In the genomic region with DNA sequence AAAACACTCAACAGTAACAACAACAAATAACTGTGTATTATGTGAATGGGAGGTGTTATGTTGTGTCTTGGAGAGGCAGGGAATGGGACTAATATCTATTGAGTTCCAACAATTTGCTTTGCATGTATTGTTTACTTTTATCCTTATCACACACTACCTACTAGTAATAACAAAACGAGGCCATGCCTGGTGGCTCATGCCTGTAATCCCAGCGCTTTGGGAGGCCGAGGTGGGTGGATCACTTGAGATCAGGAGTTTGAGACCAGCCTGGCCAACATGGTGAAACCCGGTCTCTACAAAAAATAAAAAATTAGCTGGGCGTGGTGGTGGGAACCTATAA, we compare ENCODE assay signal across 8 cellular contexts. TPM values are rescaled to one million over a fixed set of nuclear protein-coding genes. Genes with fewer than 3 reads are reported as not detected.
DNase-seq lines count a peak whose midpoint lies in the region; ATAC-seq, FAIRE-seq and TF ChIP-seq lines count a peak whose summit lies in the region.
"Not testable (repeated sequence)": the region's sequence is repeated elsewhere in the genome, so short reads cannot be mapped to it uniquely, and the experiment has no call there.
"Had no signal": no experiment of that assay in that cellular context is flagged by ENCODE, and none has a peak within 500 bp of the region (broad histone marks: within the 10 kb centered on the region; RNA-seq: fewer than 3 reads in every experiment).

No MANE protein-coding gene starts in this region.

- H3K4me1 ChIP-seq in HCT116 (ENCODE audit: control insufficient read depth in 1 of 2, insufficient read depth in 2 of 2, low read length in 2 of 2) (peaks cover 13 to 19% of the 10 kb centered on the region in 2 experiments; a peak in 3 of 4 replicates), SJSA1 (replicated peaks) (peaks cover 54% of the 10 kb centered on the region), endothelial cell of umbilical vein (ENCODE audit: control insufficient read depth, extremely low read depth, insufficient read depth, low read length) (peaks cover 26% of the 10 kb centered on the region)

- not testable (repeated sequence) for H3K9me3 Mint-ChIP-seq in osteocyte (ENCODE audit: unreplicated experiment)

- H2AFZ ChIP-seq in HCT116 (ENCODE audit: low read depth, low read length, poor library complexity, severe bottlenecking), result peak overlapping the region; percentile 57
- not testable (repeated sequence) for H2AFZ ChIP-seq in endothelial cell of umbilical vein (ENCODE audit: low read depth, low read length)

- H3K9me2 ChIP-seq in HCT116 (ENCODE audit: insufficient read depth), result not testable (repeated sequence)

- H3K27me3 ChIP-seq in HCT116 (ENCODE audit: insufficient read depth, low read length); SJSA1 (replicated peaks); endothelial cell of umbilical vein (ENCODE audit: control insufficient read depth in 2 of 2, insufficient read depth in 2 of 2, low read length in 2 of 2): not testable (repeated sequence)

- H3K9me3 ChIP-seq in HCT116 (ENCODE audit: control insufficient read depth in 1 of 2, insufficient read depth in 1 of 2, low read depth in 1 of 2, low read length in 2 of 2); SJSA1 (replicated peaks); endothelial cell of umbilical vein (replicated peaks; ENCODE audit: control insufficient read depth, insufficient read depth, low read length): not testable (repeated sequence)

- not testable (repeated sequence) for H3K4me3 ChIP-seq in HCT116 (replicated peaks in 1 of 2; ENCODE audit: low read depth in 1 of 2, low read length in 2 of 2); SJSA1; endothelial cell of umbilical vein (replicated peaks in 1 of 3; ENCODE audit: insufficient read depth in 1 of 3, low read depth in 1 of 3, low read length in 3 of 3)

- H3K27me3 Mint-ChIP-seq in osteocyte (ENCODE audit: unreplicated experiment), result not testable (repeated sequence)

- not testable (repeated sequence) for DNase-seq in GM12892 (ENCODE audit: insufficient read length); HCT116 (ENCODE audit: low read depth, low spot score); SJSA1 (ENCODE audit: low read depth in 1 of 2, low spot score in 2 of 2); endothelial cell of umbilical vein (ENCODE audit: low read depth, low spot score); osteocyte (ENCODE audit: extremely low spot score, unreplicated experiment)

- peak; percentile 19 for ATAC-seq in GM19455 (IDR thresholded peaks at IDR 0.05; ENCODE audit: unreplicated experiment)
- peak; percentile 55 for ATAC-seq in HCT116
- ATAC-seq in HG03378 (IDR thresholded peaks at IDR 0.05; ENCODE audit: unreplicated experiment), result peak; percentile 4

- H3K9me1 ChIP-seq in endothelial cell of umbilical vein (replicated peaks; ENCODE audit: control insufficient read depth, extremely low read depth, insufficient read depth, low read length), result not testable (repeated sequence)

- not testable (repeated sequence) for TF ChIP-seq RAD21 in HCT116 (IDR thresholded peaks at IDR 0.05; ENCODE audit: low read depth)

- H3K4me3 Mint-ChIP-seq in osteocyte (ENCODE audit: unreplicated experiment), result not testable (repeated sequence)

- peak overlapping the region; percentile 22; the same call in 1 of the 2 replicates for H3K27ac ChIP-seq in HCT116 (ENCODE audit: low read depth, low read length)
- 0 out of 2 replicates have a peak overlapping the region, but pooled peaks have one; percentile 23 for H3K27ac ChIP-seq in SJSA1
- peak overlapping the region; percentile 3 for H3K27ac ChIP-seq in endothelial cell of umbilical vein (ENCODE audit: insufficient read depth, low read depth, low read length)

- not testable (repeated sequence) for H3K79me2 ChIP-seq in HCT116 (ENCODE audit: insufficient read depth, low read length); endothelial cell of umbilical vein (ENCODE audit: control insufficient read depth, insufficient read depth, low read length)

- not testable (repeated sequence) for H4K20me1 ChIP-seq in HCT116 (ENCODE audit: insufficient read depth); endothelial cell of umbilical vein (replicated peaks; ENCODE audit: control insufficient read depth, extremely low read depth, insufficient read depth, low read length)

- H3K9ac ChIP-seq in HCT116 (ENCODE audit: low read length); endothelial cell of umbilical vein (replicated peaks; ENCODE audit: extremely low read depth, insufficient read depth, low read length): not testable (repeated sequence)

- H3K36me3 Mint-ChIP-seq in osteocyte (ENCODE audit: unreplicated experiment), result not testable (repeated sequence)

- peaks cover 31% of the 10 kb centered on the region for H3K4me1 Mint-ChIP-seq in osteocyte (ENCODE audit: unreplicated experiment)

- POLR2A ChIA-PET in HCT116 (lab: Charles Lee); endothelial cell of umbilical vein (lab: Charles Lee): not testable (repeated sequence)

- not testable (repeated sequence) for H3K36me3 ChIP-seq in HCT116 (ENCODE audit: control insufficient read depth in 1 of 2, insufficient read depth in 2 of 2, low read length in 2 of 2); SJSA1; endothelial cell of umbilical vein (ENCODE audit: control insufficient read depth in 2 of 2, extremely low read depth in 1 of 2, insufficient read depth in 2 of 2, low read length in 2 of 2)

- peak; percentile 24 for FAIRE-seq in GM12892 (lab: Jason Lieb, UNC)
- FAIRE-seq in endothelial cell of umbilical vein (lab: Jason Lieb, UNC), result not testable (repeated sequence)

- CTCF ChIA-PET in HCT116 (lab: Charles Lee), result interaction anchor here (1.5 kb wide), 1 partner anchor 86 kb away, joined by 8 read pairs; no protein-coding TSS in a partner anchor
- CTCF ChIA-PET in endothelial cell of umbilical vein (lab: Charles Lee), result interaction anchor here (0.9 to 3.4 kb wide), 2 partner anchors 19 to 86 kb away, joined by 3 to 19 read pairs; no protein-coding TSS in a partner anchor

- H3K4me2 ChIP-seq in HCT116 (ENCODE audit: low read length) (peak overlapping the region; percentile 39), endothelial cell of umbilical vein (ENCODE audit: insufficient read depth, low read length) (peak overlapping the region; percentile 9)

- RAD21 ChIA-PET in HCT116 (lab: Charles Lee; ENCODE audit: low non-redundant PET in 1 of 2, low total read pairs in 2 of 2, uncharacterized antibody in 2 of 2, unreplicated experiment in 2 of 2), result not testable (repeated sequence)

- dilution Hi-C loops in endothelial cell of umbilical vein (cut with MboI; ENCODE audit: extremely low pct_ligation_motif_present, low sequenced_read_pairs), result not testable (repeated sequence)

- peak overlapping the region; percentile 31 for H3K27ac Mint-ChIP-seq in osteocyte (ENCODE audit: unreplicated experiment)

- not testable (repeated sequence) for TF ChIP-seq CTCF in HCT116 (IDR thresholded peaks at IDR 0.05 in 2 of 3, conservative IDR thresholded peaks at IDR 0.05 in 1 of 3; ENCODE audit: borderline replicate concordance in 1 of 3, insufficient read depth in 1 of 3, low read depth in 2 of 3, low read length in 2 of 3); endothelial cell of umbilical vein (IDR thresholded peaks at IDR 0.05; ENCODE audit: extremely low read depth in 1 of 2, insufficient read depth in 1 of 2, low read depth in 1 of 2, low read length in 2 of 2); osteocyte (IDR thresholded peaks at IDR 0.05)

- not testable (repeated sequence) for TF ChIP-seq POLR2A in GM12892 (IDR thresholded peaks at IDR 0.05; ENCODE audit: low read depth, low read length); HCT116 (IDR thresholded peaks at IDR 0.05; ENCODE audit: borderline replicate concordance, extremely low read depth, insufficient read depth, insufficient read length); endothelial cell of umbilical vein (IDR thresholded peaks at IDR 0.05; ENCODE audit: low read depth, low read length)

- intact Hi-C loops in HCT116 (cut with micrococcal nuclease), result not testable (repeated sequence)
- intact Hi-C loops in endothelial cell of umbilical vein (cut with micrococcal nuclease), result loop anchor here (5.0 to 10.0 kb wide), 2 partner anchors 96 to 224 kb away; no protein-coding TSS in a partner anchor

- not testable (repeated sequence) for BruUV-seq in HCT116 (replicated peaks; lab: Mats Ljungman, UMichigan); endothelial cell of umbilical vein (replicated peaks; lab: Mats Ljungman, UMichigan)

RNA-seq across cellular contexts. Expression of a gene that starts 35.5 kb away (rescaled TPM):
- 1.00 TPM for polyA plus RNA-seq in GM12892 (2012; ENCODE audit: missing spikeins)
- total RNA-seq in HCT116 (2021; ENCODE audit: unreplicated experiment) (19.0 TPM), endothelial cell of umbilical vein (19.9 and 25.1 TPM in 2 replicates), osteocyte (15.0 and 18.2 TPM in 2 replicates)
- 10.9 and 14.5 TPM in 2 replicates for polyA plus RNA-seq in HCT116 (2012)
- 4.1 and 5.8 TPM in 2 replicates for total RNA-seq in SJSA1 (2014; rRNA removed; shearing (Covaris generic))
- polyA plus RNA-seq in endothelial cell of umbilical vein, result 17.9 and 18.7 TPM in 2 replicates
- 12.0 and 12.8 TPM in 2 replicates for polyA plus RNA-seq in endothelial cell of umbilical vein (2011; cell fraction: cytosol; rRNA removed)
- 7.4 and 7.5 TPM in 2 replicates for polyA plus RNA-seq in endothelial cell of umbilical vein (2011; cell fraction: nucleus; rRNA removed)
- 15.8 and 17.4 TPM in 2 replicates for polyA plus RNA-seq in endothelial cell of umbilical vein (2012)
- polyA minus RNA-seq in endothelial cell of umbilical vein, result 15.3 and 20.7 TPM in 2 replicates
- 15.7 TPM for polyA minus RNA-seq in endothelial cell of umbilical vein (2011; cell fraction: cytosol; rRNA and poly(A)+ RNA removed)
- polyA minus RNA-seq in endothelial cell of umbilical vein (2011; cell fraction: nucleus; rRNA and poly(A)+ RNA removed), result 12.9 and 17.0 TPM in 2 replicates
- total RNA-seq: activated CD4-positive, alpha-beta memory T cell treated with anti-CD3 and anti-CD28 coated beads, Interleukin-2, amount 10 ng/mL, durations not matched to agents 7 days and 5 days had no signal

Comparison
In these comparisons a context has a peak if more than half of its experiments do, and no peak if none do; other contexts are left out.
1. ATAC-seq: peak in every context shown above with its lines; median percentile 55 in HCT116; 19 in GM19455; 4 in HG03378.